22 cellular contexts compared by ENCODE assay signal in the genomic region with DNA sequence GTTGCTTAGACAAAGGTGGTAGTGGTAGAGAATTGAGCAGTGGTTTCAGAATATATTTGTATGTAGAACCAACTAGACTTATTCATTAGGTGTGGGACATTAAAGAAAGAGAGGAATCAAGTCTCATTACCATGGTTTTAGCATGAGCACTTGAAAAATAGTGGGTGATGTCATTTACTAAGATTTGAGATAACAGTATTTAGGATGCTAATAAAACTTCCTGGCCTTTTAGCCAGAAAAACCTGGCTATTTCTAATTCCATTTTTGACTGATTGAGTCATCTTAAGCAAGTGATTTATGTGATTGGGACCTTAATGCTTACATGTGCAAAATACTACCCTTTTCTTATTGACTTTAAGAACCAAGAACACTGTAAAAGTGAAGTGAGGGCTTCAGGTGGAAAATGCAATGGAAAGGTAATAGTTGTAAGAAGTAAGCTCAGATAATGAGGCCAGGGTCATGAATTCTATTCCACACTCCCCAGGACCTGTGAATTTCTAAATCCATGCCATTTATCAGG.
DNase-seq lines count a peak whose midpoint lies in the region; ATAC-seq, FAIRE-seq and TF ChIP-seq lines count a peak whose summit lies in the region.
"Had no signal": no experiment of that assay in that cellular context is flagged by ENCODE, and none has a peak within 500 bp of the region (broad histone marks: within the 10 kb centered on the region; RNA-seq: fewer than 3 reads in every experiment).

No MANE protein-coding gene starts in this region.

- peaks cover 7% of the 10 kb centered on the region; the same call in 1 of the 2 replicates for H3K4me1 ChIP-seq in HepG2 (ENCODE audit: insufficient read depth, low read length)
- H3K4me1 ChIP-seq in right lobe of liver, result no peaks in the 10 kb centered on the region
- peaks cover 18% of the 10 kb centered on the region for H3K4me1 ChIP-seq in RWPE2 (ENCODE audit: insufficient read depth, poor library complexity, severe bottlenecking)
- H3K4me1 ChIP-seq: ascending aorta, gastrocnemius medialis, lower lobe of right lung had no signal

- TF ChIP-seq RAD21 in HepG2 (CRISPR knock-in tag; IDR thresholded peaks at IDR 0.05), result no peak

- H2AFZ ChIP-seq in HepG2 (ENCODE audit: low read length), result no peak overlapping the region

- H3K27ac ChIP-seq in HepG2 (ENCODE audit: extremely low read length, insufficient read depth, low read length), result no peak overlapping the region
- H3K27ac ChIP-seq in right lobe of liver, result no peak overlapping the region
- peak overlapping the region; percentile 94 for H3K27ac ChIP-seq in RWPE2 (ENCODE audit: poor library complexity, severe bottlenecking)
- H3K27ac ChIP-seq: ascending aorta, lower lobe of right lung had no signal

- H3K4me3 ChIP-seq in HepG2 (replicated peaks in 1 of 3; ENCODE audit: insufficient read depth in 1 of 3, low read depth in 2 of 3, low read length in 3 of 3) (no peak overlapping the region), right lobe of liver (no peak overlapping the region), RWPE2 (ENCODE audit: severe bottlenecking) (no peak overlapping the region)
- H3K4me3 ChIP-seq: ascending aorta, gastrocnemius medialis, lower lobe of right lung had no signal

- H3K36me3 ChIP-seq in HepG2 (replicated peaks in 1 of 2; ENCODE audit: control insufficient read depth in 1 of 2, insufficient read depth in 2 of 2, low read length in 2 of 2), result no peaks in the 10 kb centered on the region
- no peaks in the 10 kb centered on the region for H3K36me3 ChIP-seq in right lobe of liver
- no peaks in the 10 kb centered on the region for H3K36me3 ChIP-seq in RWPE2 (ENCODE audit: low read depth)
- H3K36me3 ChIP-seq: ascending aorta, gastrocnemius medialis, lower lobe of right lung had no signal

- CTCF ChIA-PET in HepG2 (lab: Yijun Ruan, JAX; ENCODE audit: low intra/inter-chr PET ratio, low total read pairs), result no interaction called here

- no TSS peak for BruUV-seq in HepG2 (replicated peaks; lab: Mats Ljungman, UMichigan)

- H3K27me3 ChIP-seq in HepG2 (ENCODE audit: control insufficient read depth in 1 of 2, insufficient read depth in 2 of 2, low read length in 2 of 2), result no peaks in the 10 kb centered on the region
- H3K27me3 ChIP-seq in right lobe of liver, result no peaks in the 10 kb centered on the region
- no peaks in the 10 kb centered on the region for H3K27me3 ChIP-seq in RWPE2 (ENCODE audit: insufficient read depth, poor library complexity, severe bottlenecking)
- H3K27me3 ChIP-seq: ascending aorta, gastrocnemius medialis had no signal

- H3K9me3 ChIP-seq in HepG2 (ENCODE audit: low read length) (no peaks in the 10 kb centered on the region; the same call in 1 of the 2 replicates), right lobe of liver (no peaks in the 10 kb centered on the region), RWPE2 (ENCODE audit: severe bottlenecking) (peaks cover 6% of the 10 kb centered on the region)
- H3K9me3 ChIP-seq: ascending aorta, gastrocnemius medialis, lower lobe of right lung had no signal

- FAIRE-seq in HepG2 (lab: Jason Lieb, UNC), result no peak
- FAIRE-seq: A204.1, D721Med had no signal

- POLR2A ChIA-PET in HepG2 (lab: Yijun Ruan, JAX), result no interaction called here

- no peak for TF ChIP-seq POLR2A in HepG2 (IDR thresholded peaks at IDR 0.05; ENCODE audit: insufficient read depth in 1 of 2, low read depth in 2 of 2, low read length in 2 of 2)
- TF ChIP-seq POLR2A in right lobe of liver (IDR thresholded peaks at IDR 0.05), result no peak

- no peak for TF ChIP-seq CTCF in HepG2 (CRISPR knock-in tag; IDR thresholded peaks at IDR 0.05)
- TF ChIP-seq CTCF in right lobe of liver (IDR thresholded peaks at IDR 0.05), result no peak
- TF ChIP-seq CTCF in RWPE2 (IDR thresholded peaks at IDR 0.05; ENCODE audit: poor library complexity, severe bottlenecking), result no peak

- TF ChIP-seq EP300 in HepG2 (IDR thresholded peaks at IDR 0.05; ENCODE audit: low read depth in 2 of 2, low read length in 2 of 2) (no peak), HepG2 (CRISPR knock-in tag; IDR thresholded peaks at IDR 0.05; ENCODE audit: borderline replicate concordance) (no peak)

- H4K20me1 ChIP-seq in HepG2 (ENCODE audit: insufficient read depth, low read length), result no peaks in the 10 kb centered on the region

- no peaks in the 10 kb centered on the region for H3K79me2 ChIP-seq in HepG2 (ENCODE audit: insufficient read depth, low read length)

- DNase-seq in HepG2 (ENCODE audit: low spot score), result no peak
- DNase-seq in right lobe of liver, result no peak
- no peak for DNase-seq in RWPE2 (ENCODE audit: low spot score)
- DNase-seq in iris pigment epithelial cell (ENCODE audit: low read depth), result peak; percentile 72
- DNase-seq in NCI-H446 treated with DMSO at 0.1 percent for 48 hours (lab: John Stamatoyannopoulos, UW), result no peak
- no peak for DNase-seq in DMS 273 treated with DMSO at 0.1 percent for 48 hours (lab: John Stamatoyannopoulos, UW)
- DNase-seq in Right ventricle myocardium inferior (ENCODE audit: missing footprints), result no peak
- DNase-seq: activated CD4-positive, alpha-beta T cell treated with anti-CD3 and anti-CD28 coated beads for 48 hours; activated gamma-delta T cell treated with Interleukin-2 at 50 U/mL for 16 hours; activated naive CD8-positive, alpha-beta T cell treated with anti-CD3 and anti-CD28 coated beads, Interleukin-2, amount 10 ng/mL, durations not matched to agents 7 days and 5 days; activated T-cell treated with anti-CD3 and anti-CD28 coated beads, Interleukin-2, amount 50 U/mL, for 1 hour; AML-193; CD4-positive, CD25-positive, alpha-beta regulatory T cell; central memory CD4-positive, alpha-beta T cell; gastrocnemius medialis; lower lobe of right lung; NCI-H82; RPMI8226 had no signal

- intact Hi-C loops in HepG2 (cut with micrococcal nuclease; ENCODE audit: unreplicated experiment), result no loop called here
- intact Hi-C loops in right lobe of liver (cut with DNase I), result no loop called here
- intact Hi-C loops in Right ventricle myocardium inferior (cut with DNase I), result no loop called here

- in situ Hi-C loops in HepG2 (cut with HindIII; ENCODE audit: extremely low pct_ligation_motif_present, low pct_unique_long_range_greater_than_20kb), result no loop called here

- ATAC-seq in HepG2 (no peak), right lobe of liver (no peak), RWPE2 (ENCODE audit: low read depth) (no peak), GM19397 (IDR thresholded peaks at IDR 0.05; ENCODE audit: unreplicated experiment) (no peak), Right ventricle myocardium inferior (no peak)

- no peak overlapping the region for H3K4me2 ChIP-seq in HepG2 (ENCODE audit: low read depth, low read length)

- H3K9ac ChIP-seq in HepG2 (ENCODE audit: insufficient read depth, low read depth, low read length), result no peak overlapping the region

TF ChIP-seq in HepG2, 621 proteins besides CTCF, POLR2A, EP300 and RAD21:
- peak; percentile 70 for TF ChIP-seq ATF7 (IDR thresholded peaks at IDR 0.05)
- TF ChIP-seq ATF7 (CRISPR knock-in tag; IDR thresholded peaks at IDR 0.05), result no peak
- TF ChIP-seq SYNCRIP (IDR thresholded peaks at IDR 0.05; ENCODE audit: insufficient read depth, low read depth, low read length), result no peak
- no peak for TF ChIP-seq ZFX (CRISPR knock-in tag; IDR thresholded peaks at IDR 0.05; ENCODE audit: low read depth)
- TF ChIP-seq MAFF (IDR thresholded peaks at IDR 0.05; ENCODE audit: low read depth, low read length), result peak; percentile 68
- peak; percentile 63 to 80 for TF ChIP-seq MAFK (conservative IDR thresholded peaks at IDR 0.05 in 1 of 2, IDR thresholded peaks at IDR 0.05 in 1 of 2; ENCODE audit: low read length in 2 of 2)
